ENCODE assay signal across 8 cellular contexts in genomic region chr7:42856605-42856987, GRCh38.
DNase-seq lines count a peak whose midpoint lies in the region; ATAC-seq and TF ChIP-seq lines count a peak whose summit lies in the region.

No MANE protein-coding gene starts in this region.

- peaks cover 4% of the 10 kb centered on the region for H3K4me1 ChIP-seq in mucosa of stomach (ENCODE audit: control insufficient read depth, insufficient read depth, low read length)

- no peaks in the 10 kb centered on the region for H3K36me3 ChIP-seq in mucosa of stomach (ENCODE audit: control insufficient read depth, insufficient read depth, low read length)

- peak overlapping the region; percentile 19 for H3K4me3 ChIP-seq in mucosa of stomach (ENCODE audit: low read length)

- H3K27me3 ChIP-seq in mucosa of stomach (ENCODE audit: control insufficient read depth, insufficient read depth, low read length), result no peaks in the 10 kb centered on the region

- peak overlapping the region; percentile 52 for H3K27ac ChIP-seq in 22Rv1

- H3K9ac ChIP-seq in mucosa of stomach (ENCODE audit: low read length), result no peak overlapping the region

- DNase-seq in astrocyte of the hippocampus (ENCODE audit: low read depth, low spot score) (peak; percentile 33), HuH-7.5 (ENCODE audit: low spot score) (no peak), SW480 (ENCODE audit: low spot score) (no peak), DMS79 treated with DMSO at 0.1 percent for 48 hours (lab: John Stamatoyannopoulos, UW) (no peak)
- DNase-seq in stimulated activated CD4-positive, alpha-beta T cell treated with anti-CD3 and anti-CD28 coated beads, Interleukin-4, amount 100 ng/mL, for 1 hour, result no peak

- H3K9me3 ChIP-seq in mucosa of stomach (ENCODE audit: control insufficient read depth, low read length), result no peaks in the 10 kb centered on the region

- peak; percentile 24 for ATAC-seq in GM19324 (IDR thresholded peaks at IDR 0.05; ENCODE audit: low FRiP score, unreplicated experiment)

- TF ChIP-seq CTCF in 22Rv1 (IDR thresholded peaks at IDR 0.05), result no peak; the same call in 1 of the 2 replicates
